ENCODE assay signal across 1 cellular context in genomic region chr16:19093631-19094541, GRCh38.
TF ChIP-seq lines count a peak whose summit lies in the region.

No MANE protein-coding gene starts in this region.

TF ChIP-seq in HepG2, 621 proteins besides CTCF, POLR2A, EP300 and RAD21 (continued from another document and continues in another):
- TF ChIP-seq ZNF414 (CRISPR knock-in tag; IDR thresholded peaks at IDR 0.05) (peak; percentile 62; the same call in 1 of the 2 replicates), SP1 (IDR thresholded peaks at IDR 0.05) (no peak), SP1 (CRISPR knock-in tag; IDR thresholded peaks at IDR 0.05) (no peak), SMAD9 (CRISPR knock-in tag; IDR thresholded peaks at IDR 0.05) (no peak), PRDM15 (CRISPR knock-in tag; IDR thresholded peaks at IDR 0.05) (no peak), ZNF605 (CRISPR knock-in tag; IDR thresholded peaks at IDR 0.05) (no peak), ZNF354B (CRISPR knock-in tag; IDR thresholded peaks at IDR 0.05) (no peak), HNRNPK (IDR thresholded peaks at IDR 0.05; ENCODE audit: low read depth, low read length, poor library complexity, severe bottlenecking) (no peak), NBN (conservative IDR thresholded peaks at IDR 0.05) (no peak), ZNF7 (CRISPR knock-in tag; IDR thresholded peaks at IDR 0.05) (no peak), DZIP1 (CRISPR knock-in tag; IDR thresholded peaks at IDR 0.05) (no peak), PRDM4 (CRISPR knock-in tag; IDR thresholded peaks at IDR 0.05; ENCODE audit: borderline replicate concordance) (no peak), NR2F2 (IDR thresholded peaks at IDR 0.05; ENCODE audit: borderline replicate concordance, low read depth) (no peak; the same call in 1 of the 2 replicates), AFF4 (CRISPR knock-in tag; IDR thresholded peaks at IDR 0.05) (no peak), ATF3 (CRISPR knock-in tag; IDR thresholded peaks at IDR 0.05) (no peak), THAP9 (CRISPR knock-in tag; IDR thresholded peaks at IDR 0.05; ENCODE audit: borderline replicate concordance) (no peak; the same call in 1 of the 2 replicates), ZNF138 (CRISPR knock-in tag; IDR thresholded peaks at IDR 0.05; ENCODE audit: low read depth) (no peak), BHLHE40 (IDR thresholded peaks at IDR 0.05; ENCODE audit: low read length) (no peak), ZNF292 (CRISPR knock-in tag; IDR thresholded peaks at IDR 0.05; ENCODE audit: borderline replicate concordance, low read depth) (peak; percentile 63; the same call in 1 of the 2 replicates), IRF1 (CRISPR knock-in tag; IDR thresholded peaks at IDR 0.05; ENCODE audit: low read depth) (no peak), ZNF512 (CRISPR knock-in tag; IDR thresholded peaks at IDR 0.05) (peak; percentile 79), ZNF543 (CRISPR knock-in tag; IDR thresholded peaks at IDR 0.05) (no peak), ZNF788 (CRISPR knock-in tag; IDR thresholded peaks at IDR 0.05; ENCODE audit: borderline replicate concordance) (0 out of 2 replicates have a peak, but pooled peaks have one; percentile 13), ZBTB7B (CRISPR knock-in tag; IDR thresholded peaks at IDR 0.05) (no peak), ZNF18 (CRISPR knock-in tag; IDR thresholded peaks at IDR 0.05; ENCODE audit: insufficient replicate concordance) (no peak), SIN3A (IDR thresholded peaks at IDR 0.05; ENCODE audit: borderline replicate concordance, low read depth, low read length) (no peak)
